Comparison of ENCODE assay signal across 37 cellular contexts in genomic region chr2:15822151-15823044, GRCh38.
"Had no signal": no experiment of that assay in that cellular context is flagged by ENCODE, and none has a peak within 500 bp of the region (broad histone marks: within the 10 kb centered on the region; RNA-seq: fewer than 3 reads in every experiment).

No MANE protein-coding gene starts in this region.

- H3K36me3 ChIP-seq: ascending aorta, cardiac muscle cell had no signal

- H3K36me3 Mint-ChIP-seq: activated CD8-positive, alpha-beta memory T cell treated with anti-CD3 and anti-CD28 coated beads, Interleukin-2, amount 10 ng/mL, durations not matched to agents 7 days and 5 days; activated naive CD4-positive, alpha-beta T cell treated with anti-CD3 and anti-CD28 coated beads, Interleukin-2, amount 10 ng/mL, durations not matched to agents 7 days and 5 days; activated naive CD4-positive, alpha-beta T cell treated with anti-CD3 and anti-CD28 coated beads, Interleukin-2, amount 50 U/mL, for 24 hours; activated naive CD8-positive, alpha-beta T cell; activated naive CD8-positive, alpha-beta T cell treated with anti-CD3 and anti-CD28 coated beads, Interleukin-2, amount 10 ng/mL, durations not matched to agents 7 days and 5 days; brain had no signal

- H3K4me3 Mint-ChIP-seq: activated B cell treated with CpG ODN at 0.5 μM for 24 hours; activated CD4-positive, alpha-beta memory T cell treated with anti-CD3 and anti-CD28 coated beads, Interleukin-2, amount 10 ng/mL, durations not matched to agents 7 days and 5 days; activated CD4-positive, alpha-beta T cell treated with anti-CD3 and anti-CD28 coated beads, Interleukin-2, amount 10 ng/mL, durations not matched to agents 7 days and 5 days; activated CD8-positive, alpha-beta memory T cell treated with anti-CD3 and anti-CD28 coated beads, Interleukin-2, amount 10 ng/mL, durations not matched to agents 7 days and 5 days; activated CD8-positive, alpha-beta T cell treated with anti-CD3 and anti-CD28 coated beads, Interleukin-2, amount 10 ng/mL, durations not matched to agents 7 days and 5 days; activated naive CD4-positive, alpha-beta T cell treated with anti-CD3 and anti-CD28 coated beads, Interleukin-2, amount 10 ng/mL, durations not matched to agents 7 days and 5 days; activated naive CD4-positive, alpha-beta T cell treated with anti-CD3 and anti-CD28 coated beads, Interleukin-2, amount 50 U/mL, for 24 hours; activated naive CD8-positive, alpha-beta T cell; activated naive CD8-positive, alpha-beta T cell treated with anti-CD3 and anti-CD28 coated beads, Interleukin-2, amount 10 ng/mL, durations not matched to agents 7 days and 5 days; activated naive CD8-positive, alpha-beta T cell treated with anti-CD3 and anti-CD28 coated beads, Interleukin-2, amount 50 U/mL, for 24 hours; activated T-cell treated with anti-CD3 and anti-CD28 coated beads, Interleukin-2, amount 50 U/mL, for 24 hours; brain; central memory CD8-positive, alpha-beta T cell; T-helper 1 cell treated with Interleukin-12 subunit alpha and Interleukin-12 subunit beta and Interleukin-4 antibody, amounts not matched to agents 30 μg/mL and 1 μg/mL, for 36 hours; T-helper 2 cell treated with Interferon-gamma antibody and Interleukin-4, amounts not matched to agents 5 μg/mL and 100 μg/mL, for 36 hours had no signal

- H3K4me3 ChIP-seq: ascending aorta, cardiac muscle cell had no signal

- ATAC-seq: activated CD8-positive, alpha-beta memory T cell treated with anti-CD3 and anti-CD28 coated beads, Interleukin-2, amount 10 ng/mL, durations not matched to agents 7 days and 5 days; activated CD8-positive, alpha-beta T cell treated with anti-CD3 and anti-CD28 coated beads, Interleukin-2, amount 10 ng/mL, durations not matched to agents 7 days and 5 days; activated naive CD8-positive, alpha-beta T cell treated with anti-CD3 and anti-CD28 coated beads, Interleukin-2, amount 50 U/mL, for 24 hours had no signal

- H3K27ac ChIP-seq: ascending aorta, cardiac muscle cell, VCaP had no signal

- H3K27me3 ChIP-seq: ascending aorta, cardiac muscle cell had no signal

- H3K9me3 Mint-ChIP-seq: activated B cell treated with CpG ODN at 0.5 μM for 24 hours; activated CD4-positive, alpha-beta memory T cell treated with anti-CD3 and anti-CD28 coated beads, Interleukin-2, amount 10 ng/mL, durations not matched to agents 7 days and 5 days; activated CD4-positive, alpha-beta T cell treated with anti-CD3 and anti-CD28 coated beads, Interleukin-2, amount 10 ng/mL, durations not matched to agents 7 days and 5 days; activated naive CD4-positive, alpha-beta T cell treated with anti-CD3 and anti-CD28 coated beads, Interleukin-2, amount 10 ng/mL, durations not matched to agents 7 days and 5 days; activated naive CD4-positive, alpha-beta T cell treated with anti-CD3 and anti-CD28 coated beads, Interleukin-2, amount 50 U/mL, for 24 hours; activated naive CD8-positive, alpha-beta T cell treated with anti-CD3 and anti-CD28 coated beads, Interleukin-2, amount 10 ng/mL, durations not matched to agents 7 days and 5 days; activated naive CD8-positive, alpha-beta T cell treated with anti-CD3 and anti-CD28 coated beads, Interleukin-2, amount 50 U/mL, for 24 hours; activated T-cell treated with anti-CD3 and anti-CD28 coated beads, Interleukin-2, amount 50 U/mL, for 24 hours; activated T-helper 2 cell treated with anti-CD3 and anti-CD28 coated beads, Interferon-gamma antibody, Interleukin-2, Interleukin-4, amounts not matched to agents 10 μg/mL and 5 μg/mL and 100 μg/mL, durations not matched to agents 14 hours and 24 hours and 36 hours; central memory CD8-positive, alpha-beta T cell; T-helper 1 cell treated with Interleukin-12 subunit alpha and Interleukin-12 subunit beta and Interleukin-4 antibody, amounts not matched to agents 30 μg/mL and 1 μg/mL, for 36 hours; T-helper 2 cell treated with Interferon-gamma antibody and Interleukin-4, amounts not matched to agents 5 μg/mL and 100 μg/mL, for 36 hours had no signal

- H3K4me1 Mint-ChIP-seq: activated B cell treated with CpG ODN at 0.5 μM for 24 hours; activated CD4-positive, alpha-beta memory T cell treated with anti-CD3 and anti-CD28 coated beads, Interleukin-2, amount 10 ng/mL, durations not matched to agents 7 days and 5 days; activated CD4-positive, alpha-beta T cell treated with anti-CD3 and anti-CD28 coated beads, Interleukin-2, amount 10 ng/mL, durations not matched to agents 7 days and 5 days; activated CD8-positive, alpha-beta memory T cell treated with anti-CD3 and anti-CD28 coated beads, Interleukin-2, amount 10 ng/mL, durations not matched to agents 7 days and 5 days; activated naive CD4-positive, alpha-beta T cell treated with anti-CD3 and anti-CD28 coated beads, Interleukin-2, amount 10 ng/mL, durations not matched to agents 7 days and 5 days; activated naive CD4-positive, alpha-beta T cell treated with anti-CD3 and anti-CD28 coated beads, Interleukin-2, amount 50 U/mL, for 24 hours; activated naive CD8-positive, alpha-beta T cell treated with anti-CD3 and anti-CD28 coated beads, Interleukin-2, amount 10 ng/mL, durations not matched to agents 7 days and 5 days; activated naive CD8-positive, alpha-beta T cell treated with anti-CD3 and anti-CD28 coated beads, Interleukin-2, amount 50 U/mL, for 24 hours; central memory CD8-positive, alpha-beta T cell had no signal

- H3K4me1 ChIP-seq: ascending aorta had no signal

- FAIRE-seq: bronchial epithelial cell, TTC549 had no signal

- H3K27ac Mint-ChIP-seq: activated B cell treated with CpG ODN at 0.5 μM for 24 hours; activated CD4-positive, alpha-beta memory T cell treated with anti-CD3 and anti-CD28 coated beads, Interleukin-2, amount 10 ng/mL, durations not matched to agents 7 days and 5 days; activated CD4-positive, alpha-beta T cell treated with anti-CD3 and anti-CD28 coated beads, Interleukin-2, amount 10 ng/mL, durations not matched to agents 7 days and 5 days; activated CD8-positive, alpha-beta memory T cell treated with anti-CD3 and anti-CD28 coated beads, Interleukin-2, amount 10 ng/mL, durations not matched to agents 7 days and 5 days; activated CD8-positive, alpha-beta T cell treated with anti-CD3 and anti-CD28 coated beads, Interleukin-2, amount 10 ng/mL, durations not matched to agents 7 days and 5 days; activated naive CD4-positive, alpha-beta T cell treated with anti-CD3 and anti-CD28 coated beads, Interleukin-2, amount 10 ng/mL, durations not matched to agents 7 days and 5 days; activated naive CD4-positive, alpha-beta T cell treated with anti-CD3 and anti-CD28 coated beads, Interleukin-2, amount 50 U/mL, for 24 hours; activated naive CD8-positive, alpha-beta T cell; activated naive CD8-positive, alpha-beta T cell treated with anti-CD3 and anti-CD28 coated beads, Interleukin-2, amount 10 ng/mL, durations not matched to agents 7 days and 5 days; activated naive CD8-positive, alpha-beta T cell treated with anti-CD3 and anti-CD28 coated beads, Interleukin-2, amount 50 U/mL, for 24 hours; activated T-cell treated with anti-CD3 and anti-CD28 coated beads, Interleukin-2, amount 50 U/mL, for 24 hours; activated T-helper 2 cell treated with anti-CD3 and anti-CD28 coated beads, Interferon-gamma antibody, Interleukin-2, Interleukin-4, amounts not matched to agents 10 μg/mL and 5 μg/mL and 100 μg/mL, durations not matched to agents 14 hours and 24 hours and 36 hours; T-helper 1 cell treated with Interleukin-12 subunit alpha and Interleukin-12 subunit beta and Interleukin-4 antibody, amounts not matched to agents 30 μg/mL and 1 μg/mL, for 36 hours; T-helper 2 cell treated with Interferon-gamma antibody and Interleukin-4, amounts not matched to agents 5 μg/mL and 100 μg/mL, for 36 hours had no signal

- H3K9me3 ChIP-seq: ascending aorta had no signal

- DNase-seq: activated B cell treated with CpG ODN at 0.5 μM for 24 hours; activated CD4-positive, alpha-beta memory T cell treated with anti-CD3 and anti-CD28 coated beads, Interleukin-2, amount 10 ng/mL, durations not matched to agents 7 days and 5 days; activated CD4-positive, alpha-beta T cell treated with anti-CD3 and anti-CD28 coated beads for 48 hours; activated CD4-positive, alpha-beta T cell treated with anti-CD3 and anti-CD28 coated beads, Interleukin-2, amount 10 ng/mL, durations not matched to agents 7 days and 5 days; activated CD4-positive, alpha-beta T cell treated with anti-CD3 and anti-CD28 coated beads, Interleukin-2, amount 50 U/mL, for 48 hours; activated CD4-positive, CD25-positive, alpha-beta regulatory T cell treated with anti-CD3 and anti-CD28 coated beads, Interleukin-2, amount 50 U/mL, for 72 hours; activated CD8-positive, alpha-beta memory T cell treated with anti-CD3 and anti-CD28 coated beads for 24 hours; activated CD8-positive, alpha-beta memory T cell treated with anti-CD3 and anti-CD28 coated beads, Interleukin-2, amount 10 ng/mL, durations not matched to agents 7 days and 5 days; activated CD8-positive, alpha-beta memory T cell treated with anti-CD3 and anti-CD28 coated beads, Interleukin-2, amount 50 U/mL, for 48 hours; activated CD8-positive, alpha-beta T cell treated with anti-CD3 and anti-CD28 coated beads, Interleukin-2, amount 10 ng/mL, durations not matched to agents 7 days and 5 days; activated effector memory CD4-positive, alpha-beta T cell treated with Interleukin-2 at 50 U/mL for 16 hours; activated gamma-delta T cell; activated naive CD4-positive, alpha-beta T cell treated with anti-CD3 and anti-CD28 coated beads, Interleukin-2, amount 10 ng/mL, durations not matched to agents 7 days and 5 days; activated naive CD4-positive, alpha-beta T cell treated with Interleukin-2 at 50 U/mL for 16 hours; activated naive CD8-positive, alpha-beta T cell treated with anti-CD3 and anti-CD28 coated beads, Interleukin-2, amount 10 ng/mL, durations not matched to agents 7 days and 5 days; activated naive CD8-positive, alpha-beta T cell treated with anti-CD3 and anti-CD28 coated beads, Interleukin-2, amount 50 U/mL, for 24 hours; activated T-cell treated with anti-CD3 and anti-CD28 coated beads, Interleukin-2, amount 50 U/mL, for 24 hours; activated T-cell treated with anti-CD3 and anti-CD28 coated beads, Interleukin-2, amount 50 U/mL, for 48 hours; amygdala; anterior cingulate cortex; caudate nucleus; cerebellar nuclear complex; T-helper 1 cell; T-helper 2 cell; T-helper 9 cell had no signal
